ENCODE assay signal across 8 cellular contexts in genomic region chr1:25031966-25032667, GRCh38.
DNase-seq lines count a peak whose midpoint lies in the region; ATAC-seq, FAIRE-seq and TF ChIP-seq lines count a peak whose summit lies in the region.

No MANE protein-coding gene starts in this region.

- in situ Hi-C loops in GM18951 (cut with MboI; ENCODE audit: low sequenced_read_pairs, unreplicated experiment): loop anchor here (5.0 kb wide), 1 partner anchor 90 kb away; no protein-coding TSS in a partner anchor

- WGBS in thyroid gland, 2 donors: 61 to 63% methylated on average over 19 to 21 of the region's 21 CpGs

- peaks cover 71% of the 10 kb centered on the region for H3K4me1 ChIP-seq in CD4-positive, CD25-positive, alpha-beta regulatory T cell (ENCODE audit: control insufficient read depth, insufficient read depth, low read length, poor library complexity, severe bottlenecking)
- peaks cover 0 to 6% of the 10 kb centered on the region in 2 donors for H3K4me1 ChIP-seq in thyroid gland

- H3K4me3 Mint-ChIP-seq in CD4-positive, CD25-positive, alpha-beta regulatory T cell: peak overlapping the region; percentile 54 to 89 (median 75)
- peak overlapping the region; percentile 88 to 89 for H3K4me3 Mint-ChIP-seq in effector memory CD8-positive, alpha-beta T cell
- no peak overlapping the region for H3K4me3 Mint-ChIP-seq in nephron progenitor cell

- ATAC-seq in CD4-positive, CD25-positive, alpha-beta regulatory T cell (ENCODE audit: low read depth in 2 of 2): peak; percentile 82 to 85
- peak; percentile 41 for ATAC-seq in HG03432 (IDR thresholded peaks at IDR 0.05; ENCODE audit: unreplicated experiment)
- peak; percentile 69 for ATAC-seq in effector memory CD8-positive, alpha-beta T cell (replicated peaks)

- H3K4me1 Mint-ChIP-seq in CD4-positive, CD25-positive, alpha-beta regulatory T cell: peaks cover 16 to 71% (median 43%) of the 10 kb centered on the region in 4 donors
- H3K4me1 Mint-ChIP-seq in effector memory CD8-positive, alpha-beta T cell (ENCODE audit: low read depth in 2 of 2): peaks cover 65 to 73% of the 10 kb centered on the region in 2 donors
- H3K4me1 Mint-ChIP-seq in nephron progenitor cell: peaks cover 14% of the 10 kb centered on the region

- no peaks in the 10 kb centered on the region for H3K9me3 Mint-ChIP-seq in CD4-positive, CD25-positive, alpha-beta regulatory T cell
- peaks cover 0 to 1% of the 10 kb centered on the region in 2 donors for H3K9me3 Mint-ChIP-seq in effector memory CD8-positive, alpha-beta T cell
- H3K9me3 Mint-ChIP-seq in nephron progenitor cell: no peaks in the 10 kb centered on the region

- H3K27ac Mint-ChIP-seq in CD4-positive, CD25-positive, alpha-beta regulatory T cell: peak overlapping the region; percentile 96 to 99 (median 98)
- H3K27ac Mint-ChIP-seq in effector memory CD8-positive, alpha-beta T cell: no peak overlapping the region
- H3K27ac Mint-ChIP-seq in nephron progenitor cell: no peak overlapping the region

- TF ChIP-seq POLR2A in GM18951 (IDR thresholded peaks at IDR 0.05; ENCODE audit: extremely low read depth, insufficient read depth, insufficient read length): peak; percentile 47
- TF ChIP-seq POLR2A in thyroid gland (IDR thresholded peaks at IDR 0.05): no peak
- no peak for TF ChIP-seq POLR2A in H54 (IDR thresholded peaks at IDR 0.05; ENCODE audit: low read depth, low read length)

- no peak for FAIRE-seq in H54 (lab: Jason Lieb, UNC)

- H3K4me3 ChIP-seq in CD4-positive, CD25-positive, alpha-beta regulatory T cell (ENCODE audit: low read depth, low read length): peak overlapping the region; percentile 43
- H3K4me3 ChIP-seq in thyroid gland (replicated peaks in 1 of 3): no peak overlapping the region

- H3K36me3 Mint-ChIP-seq in CD4-positive, CD25-positive, alpha-beta regulatory T cell: no peaks in the 10 kb centered on the region
- H3K36me3 Mint-ChIP-seq in effector memory CD8-positive, alpha-beta T cell (ENCODE audit: insufficient read depth): peaks cover 22% of the 10 kb centered on the region
- no peaks in the 10 kb centered on the region for H3K36me3 Mint-ChIP-seq in nephron progenitor cell (ENCODE audit: low read depth)

- H3K36me3 ChIP-seq in CD4-positive, CD25-positive, alpha-beta regulatory T cell (ENCODE audit: control insufficient read depth, insufficient read depth, low read length): no peaks in the 10 kb centered on the region
- no peaks in the 10 kb centered on the region for H3K36me3 ChIP-seq in thyroid gland

- peak overlapping the region; percentile 86 for H3K27ac ChIP-seq in CD4-positive, CD25-positive, alpha-beta regulatory T cell (ENCODE audit: insufficient read depth, low read length, poor library complexity, severe bottlenecking)
- H3K27ac ChIP-seq in thyroid gland: no peak overlapping the region

- TF ChIP-seq CTCF in thyroid gland (IDR thresholded peaks at IDR 0.05): no peak
- no peak for TF ChIP-seq CTCF in nephron progenitor cell (IDR thresholded peaks at IDR 0.05)

- intact Hi-C loops in thyroid gland (cut with DNase I): loop anchor here (10.0 kb wide), 1 partner anchor 163 kb away; no protein-coding TSS in a partner anchor

- peaks cover 7% of the 10 kb centered on the region for H3K27me3 Mint-ChIP-seq in CD4-positive, CD25-positive, alpha-beta regulatory T cell
- H3K27me3 Mint-ChIP-seq in effector memory CD8-positive, alpha-beta T cell: no peaks in the 10 kb centered on the region
- peaks cover 31% of the 10 kb centered on the region for H3K27me3 Mint-ChIP-seq in nephron progenitor cell (ENCODE audit: low read depth, poor library complexity)

- H3K27me3 ChIP-seq in CD4-positive, CD25-positive, alpha-beta regulatory T cell (ENCODE audit: control insufficient read depth, insufficient read depth, low read length): no peaks in the 10 kb centered on the region
- H3K27me3 ChIP-seq in thyroid gland: no peaks in the 10 kb centered on the region

- DNase-seq in CD4-positive, CD25-positive, alpha-beta regulatory T cell: peak; percentile 70 to 88 (median 85)
- DNase-seq in T-helper 9 cell (peak; percentile 60), thyroid gland (peak; percentile 12 to 24), H54 (ENCODE audit: insufficient read length, low spot score) (no peak), nephron progenitor cell (no peak)
- peak; percentile 59 to 66 (median 66) for DNase-seq in effector memory CD8-positive, alpha-beta T cell

- H3K9me3 ChIP-seq in CD4-positive, CD25-positive, alpha-beta regulatory T cell (ENCODE audit: control insufficient read depth in 2 of 2, low read length in 2 of 2): no peaks in the 10 kb centered on the region
- H3K9me3 ChIP-seq in thyroid gland: no peaks in the 10 kb centered on the region

Comparison
In these comparisons a context has a peak if more than half of its experiments do, and no peak if none do; other contexts are left out.
1. DNase-seq: peak in CD4-positive, CD25-positive, alpha-beta regulatory T cell (3 of 3), T-helper 9 cell (single experiment), effector memory CD8-positive, alpha-beta T cell (3 of 3) and thyroid gland (2 of 2); none in H54 (single experiment) and nephron progenitor cell (single experiment).
2. H3K27ac Mint-ChIP-seq: peak in CD4-positive, CD25-positive, alpha-beta regulatory T cell (3 of 3); none in effector memory CD8-positive, alpha-beta T cell (0 of 2) and nephron progenitor cell (single experiment).
3. Peak in every context shown above with its lines, with median percentiles within 50 percentile points of each other: ATAC-seq.